8 cellular contexts compared by ENCODE assay signal in the genomic region with DNA sequence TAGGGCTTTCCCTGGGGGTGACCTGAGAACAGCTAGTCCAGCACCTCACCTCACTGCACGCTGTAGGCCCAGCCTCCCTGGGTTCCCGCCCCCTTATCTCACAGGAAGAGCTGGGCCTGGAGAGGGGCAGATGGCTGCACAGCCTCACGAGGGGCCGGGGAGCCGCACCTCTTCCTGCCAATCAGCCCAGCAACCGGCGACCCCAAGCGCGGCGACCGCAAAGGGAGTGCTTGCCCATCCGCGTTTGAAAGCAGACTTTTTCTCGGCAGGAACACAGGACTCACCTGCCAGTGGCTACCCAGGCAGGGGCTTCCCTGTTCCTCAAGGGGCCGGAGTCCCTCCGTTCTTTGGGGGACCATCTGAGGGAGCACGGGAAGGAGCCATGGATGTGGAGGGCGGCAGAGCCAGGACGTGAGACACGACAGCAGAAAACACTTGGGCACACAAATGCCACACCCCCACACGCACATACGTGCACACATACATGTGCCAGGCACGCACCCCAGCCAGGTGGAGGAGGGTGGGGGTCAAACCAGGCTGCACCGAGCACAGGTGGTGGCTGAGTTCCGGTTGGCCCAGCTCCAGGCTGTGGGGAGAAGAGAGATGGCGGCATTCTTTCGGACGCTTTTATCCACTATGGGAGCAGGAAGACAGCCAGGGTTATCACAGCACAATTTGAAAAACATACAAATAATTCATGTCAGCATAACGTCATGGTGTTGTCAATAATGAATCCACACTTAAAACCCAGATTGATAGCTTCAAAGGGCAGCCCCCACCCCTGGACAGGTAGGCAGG. TPM values are rescaled to one million over a fixed set of nuclear protein-coding genes. Genes with fewer than 3 reads are reported as not detected.
DNase-seq lines count a peak whose midpoint lies in the region; ATAC-seq lines count a peak whose summit lies in the region.

No MANE protein-coding gene starts in this region.

- 68% methylated on average over 29 of the region's 29 CpGs for WGBS in urinary bladder

- H3K4me1 ChIP-seq in effector memory CD4-positive, alpha-beta T cell (ENCODE audit: control insufficient read depth, insufficient read depth, low read length, poor library complexity, severe bottlenecking) = peaks cover 44% of the 10 kb centered on the region
- H3K4me1 ChIP-seq in urinary bladder (ENCODE audit: insufficient read depth) = no peaks in the 10 kb centered on the region

- no peaks in the 10 kb centered on the region for H3K36me3 ChIP-seq in effector memory CD4-positive, alpha-beta T cell (ENCODE audit: control insufficient read depth, insufficient read depth, low read length)
- H3K36me3 ChIP-seq in urinary bladder (ENCODE audit: insufficient read depth) = no peaks in the 10 kb centered on the region

- H3K27me3 ChIP-seq in effector memory CD4-positive, alpha-beta T cell (replicated peaks; ENCODE audit: control insufficient read depth, insufficient read depth, low read length, poor library complexity, severe bottlenecking) = no peaks in the 10 kb centered on the region

- no peaks in the 10 kb centered on the region for H3K9me3 ChIP-seq in effector memory CD4-positive, alpha-beta T cell (ENCODE audit: control insufficient read depth, low read length)

- ATAC-seq in HG03135 (IDR thresholded peaks at IDR 0.05; ENCODE audit: unreplicated experiment) = no peak

- DNase-seq in stimulated activated CD4-positive, alpha-beta T cell treated with anti-CD3 and anti-CD28 coated beads, Interleukin-15, amount 100 ng/mL, for 24 hours = peak; percentile 54
- DNase-seq in stimulated activated CD4-positive, alpha-beta T cell treated with anti-CD3 and anti-CD28 coated beads, Interleukin-1b, Interleukin-23, amount 100 ng/mL, for 48 hours = no peak
- DNase-seq in T-helper 1 cell = peak in 3 of 5 donors; percentile 38 to 73 (median 42)
- DNase-seq in effector memory CD4-positive, alpha-beta T cell = peak; percentile 20 to 39 (median 20)
- no peak for DNase-seq in NK-92 treated with Interleukin-12 subunit alpha and Interleukin-12 subunit beta, amount 100 ng/mL, for 24 hours (lab: John Stamatoyannopoulos, UW)
- DNase-seq in caudate nucleus (lab: John Stamatoyannopoulos, UW) = no peak

- peak overlapping the region; percentile 48 for H3K27ac ChIP-seq in effector memory CD4-positive, alpha-beta T cell (ENCODE audit: insufficient read depth, low read length, poor library complexity, severe bottlenecking)
- peak overlapping the region; percentile 25 for H3K27ac ChIP-seq in urinary bladder (ENCODE audit: low read depth)
- H3K27ac ChIP-seq in caudate nucleus (ENCODE audit: low read depth, low read length) = no peak overlapping the region

- peak overlapping the region; percentile 25 for H3K4me3 ChIP-seq in effector memory CD4-positive, alpha-beta T cell (ENCODE audit: insufficient read depth, low read depth, low read length, poor library complexity, severe bottlenecking)
- no peak overlapping the region for H3K4me3 ChIP-seq in urinary bladder (ENCODE audit: low read depth, low read length)

RNA-seq across cellular contexts. Expression of a gene that starts 11.3 kb away (rescaled TPM):
- total RNA-seq in urinary bladder = 13.6 TPM
- 43.1 TPM for polyA plus RNA-seq in urinary bladder

RNA-seq across cellular contexts. Expression of a gene that starts 12.3 kb away (rescaled TPM):
- total RNA-seq in urinary bladder = 14.9 TPM
- 54.1 TPM for polyA plus RNA-seq in urinary bladder

Comparison
In these comparisons a context has a peak if more than half of its experiments do, and no peak if none do; other contexts are left out.
1. DNase-seq: peak in stimulated activated CD4-positive, alpha-beta T cell treated with anti-CD3 and anti-CD28 coated beads, Interleukin-15, amount 100 ng/mL, for 24 hours (single experiment), T-helper 1 cell (3 of 5) and effector memory CD4-positive, alpha-beta T cell (3 of 3); none in stimulated activated CD4-positive, alpha-beta T cell treated with anti-CD3 and anti-CD28 coated beads, Interleukin-1b, Interleukin-23, amount 100 ng/mL, for 48 hours (single experiment), NK-92 treated with Interleukin-12 subunit alpha and Interleukin-12 subunit beta, amount 100 ng/mL, for 24 hours (single experiment) and caudate nucleus (0 of 61).